In genomic region chr16:56869513-56870270, GRCh38 we compare ENCODE assay signal across 1 cellular context.
TF ChIP-seq lines count a peak whose summit lies in the region.

No MANE protein-coding gene starts in this region.

TF ChIP-seq in HepG2, 621 proteins besides CTCF, POLR2A, EP300 and RAD21 (continued from another document and continues in another):
- TF ChIP-seq ELK4 (CRISPR knock-in tag; IDR thresholded peaks at IDR 0.05; ENCODE audit: borderline replicate concordance) = no peak
- TF ChIP-seq SMC3 (IDR thresholded peaks at IDR 0.05; ENCODE audit: low read length) = peak; percentile 87
- TF ChIP-seq ISX (CRISPR knock-in tag; conservative IDR thresholded peaks at IDR 0.05) = no peak
- no peak for TF ChIP-seq ZFP36 (IDR thresholded peaks at IDR 0.05; ENCODE audit: borderline replicate concordance, low read depth, low read length, partially characterized antibody)
- no peak for TF ChIP-seq ZFP36L2 (CRISPR knock-in tag; IDR thresholded peaks at IDR 0.05)
- TF ChIP-seq ZNF883 (CRISPR knock-in tag; IDR thresholded peaks at IDR 0.05; ENCODE audit: not compliant biosample characterization) = no peak
- no peak for TF ChIP-seq ZFP1 (CRISPR knock-in tag; IDR thresholded peaks at IDR 0.05)
- peak; percentile 40; the same call in 1 of the 2 replicates for TF ChIP-seq YEATS4 (CRISPR knock-in tag; IDR thresholded peaks at IDR 0.05; ENCODE audit: borderline replicate concordance)
- no peak for TF ChIP-seq ZBTB20 (CRISPR knock-in tag; IDR thresholded peaks at IDR 0.05; ENCODE audit: borderline replicate concordance, low read depth)
- no peak for TF ChIP-seq DZIP1 (CRISPR knock-in tag; IDR thresholded peaks at IDR 0.05)
- TF ChIP-seq ZNF354B (CRISPR knock-in tag; IDR thresholded peaks at IDR 0.05) = no peak
- no peak for TF ChIP-seq KDM3A (CRISPR knock-in tag; IDR thresholded peaks at IDR 0.05; ENCODE audit: low read depth)
- no peak for TF ChIP-seq ZSCAN9 (CRISPR knock-in tag; IDR thresholded peaks at IDR 0.05; ENCODE audit: borderline replicate concordance)
- TF ChIP-seq MAZ (IDR thresholded peaks at IDR 0.05; ENCODE audit: borderline replicate concordance, low read depth, low read length) = no peak
- 0 out of 2 replicates have a peak, but pooled peaks have one; percentile 51 for TF ChIP-seq MAZ (CRISPR knock-in tag; IDR thresholded peaks at IDR 0.05; ENCODE audit: low read depth)
- TF ChIP-seq ZNF598 (CRISPR knock-in tag; IDR thresholded peaks at IDR 0.05; ENCODE audit: borderline replicate concordance) = no peak
- peak; percentile 49; the same call in 1 of the 2 replicates for TF ChIP-seq MAX (IDR thresholded peaks at IDR 0.05)
- no peak for TF ChIP-seq CEBPG (CRISPR knock-in tag; IDR thresholded peaks at IDR 0.05)
- TF ChIP-seq YY1 (IDR thresholded peaks at IDR 0.05; ENCODE audit: insufficient read depth, insufficient replicate concordance, low read depth, low read length) = no peak
- no peak for TF ChIP-seq HDAC2 (CRISPR knock-in tag; IDR thresholded peaks at IDR 0.05)
- TF ChIP-seq ZNF556 (CRISPR knock-in tag; IDR thresholded peaks at IDR 0.05; ENCODE audit: borderline replicate concordance) = no peak
- no peak for TF ChIP-seq JUN (CRISPR knock-in tag; IDR thresholded peaks at IDR 0.05)
- TF ChIP-seq GABPA (IDR thresholded peaks at IDR 0.05; ENCODE audit: low read depth, low read length) = no peak
- TF ChIP-seq GABPA (CRISPR knock-in tag; IDR thresholded peaks at IDR 0.05; ENCODE audit: low read depth) = no peak
- no peak for TF ChIP-seq HNF1A (IDR thresholded peaks at IDR 0.05; ENCODE audit: low read depth)
- no peak for TF ChIP-seq HNF1A (CRISPR knock-in tag; IDR thresholded peaks at IDR 0.05; ENCODE audit: borderline replicate concordance)
- peak; percentile 87; the same call in 1 of the 2 replicates for TF ChIP-seq ADNP (CRISPR knock-in tag; IDR thresholded peaks at IDR 0.05)
- TF ChIP-seq HMGA1 (CRISPR knock-in tag; conservative IDR thresholded peaks at IDR 0.05) = no peak
- no peak for TF ChIP-seq THYN1 (CRISPR knock-in tag; IDR thresholded peaks at IDR 0.05; ENCODE audit: borderline replicate concordance, low read depth)
- no peak for TF ChIP-seq GLI4 (CRISPR knock-in tag; IDR thresholded peaks at IDR 0.05; ENCODE audit: borderline replicate concordance)
- no peak for TF ChIP-seq ZGPAT (CRISPR knock-in tag; IDR thresholded peaks at IDR 0.05)
- no peak for TF ChIP-seq KMT2A (CRISPR knock-in tag; IDR thresholded peaks at IDR 0.05)
- TF ChIP-seq ZNF597 (CRISPR knock-in tag; IDR thresholded peaks at IDR 0.05) = no peak
- no peak for TF ChIP-seq PATZ1 (CRISPR knock-in tag; IDR thresholded peaks at IDR 0.05)
- no peak for TF ChIP-seq SATB2 (CRISPR knock-in tag; IDR thresholded peaks at IDR 0.05)
- no peak for TF ChIP-seq ZNF841 (CRISPR knock-in tag; IDR thresholded peaks at IDR 0.05; ENCODE audit: borderline replicate concordance)
- no peak for TF ChIP-seq THAP11 (CRISPR knock-in tag; IDR thresholded peaks at IDR 0.05)
- no peak for TF ChIP-seq NR2F6 (IDR thresholded peaks at IDR 0.05)
- peak; percentile 58; the same call in 1 of the 2 replicates for TF ChIP-seq NR2F6 (CRISPR knock-in tag; IDR thresholded peaks at IDR 0.05)
- no peak for TF ChIP-seq ZNF343 (CRISPR knock-in tag; IDR thresholded peaks at IDR 0.05)
- TF ChIP-seq RXRB (CRISPR knock-in tag; IDR thresholded peaks at IDR 0.05; ENCODE audit: borderline replicate concordance) = peak; percentile 44; the same call in 1 of the 2 replicates
- no peak for TF ChIP-seq FOSL1 (CRISPR knock-in tag; IDR thresholded peaks at IDR 0.05; ENCODE audit: borderline replicate concordance)
- no peak for TF ChIP-seq PHF8 (CRISPR knock-in tag; IDR thresholded peaks at IDR 0.05)
- TF ChIP-seq SP2 (CRISPR knock-in tag; IDR thresholded peaks at IDR 0.05) = no peak
- no peak for TF ChIP-seq ZNF614 (CRISPR knock-in tag; IDR thresholded peaks at IDR 0.05; ENCODE audit: borderline replicate concordance)
- no peak for TF ChIP-seq ZNF207 (IDR thresholded peaks at IDR 0.05; ENCODE audit: borderline replicate concordance)
- TF ChIP-seq ZNF317 (CRISPR knock-in tag; IDR thresholded peaks at IDR 0.05) = no peak
- no peak for TF ChIP-seq THAP9 (CRISPR knock-in tag; IDR thresholded peaks at IDR 0.05; ENCODE audit: borderline replicate concordance)
- TF ChIP-seq ZNF276 (CRISPR knock-in tag; IDR thresholded peaks at IDR 0.05; ENCODE audit: low read depth) = no peak
- TF ChIP-seq ZNF235 (CRISPR knock-in tag; IDR thresholded peaks at IDR 0.05; ENCODE audit: borderline replicate concordance) = no peak
- no peak for TF ChIP-seq ZMYM4 (CRISPR knock-in tag; IDR thresholded peaks at IDR 0.05)
